8 cellular contexts compared by ENCODE assay signal in the genomic region with DNA sequence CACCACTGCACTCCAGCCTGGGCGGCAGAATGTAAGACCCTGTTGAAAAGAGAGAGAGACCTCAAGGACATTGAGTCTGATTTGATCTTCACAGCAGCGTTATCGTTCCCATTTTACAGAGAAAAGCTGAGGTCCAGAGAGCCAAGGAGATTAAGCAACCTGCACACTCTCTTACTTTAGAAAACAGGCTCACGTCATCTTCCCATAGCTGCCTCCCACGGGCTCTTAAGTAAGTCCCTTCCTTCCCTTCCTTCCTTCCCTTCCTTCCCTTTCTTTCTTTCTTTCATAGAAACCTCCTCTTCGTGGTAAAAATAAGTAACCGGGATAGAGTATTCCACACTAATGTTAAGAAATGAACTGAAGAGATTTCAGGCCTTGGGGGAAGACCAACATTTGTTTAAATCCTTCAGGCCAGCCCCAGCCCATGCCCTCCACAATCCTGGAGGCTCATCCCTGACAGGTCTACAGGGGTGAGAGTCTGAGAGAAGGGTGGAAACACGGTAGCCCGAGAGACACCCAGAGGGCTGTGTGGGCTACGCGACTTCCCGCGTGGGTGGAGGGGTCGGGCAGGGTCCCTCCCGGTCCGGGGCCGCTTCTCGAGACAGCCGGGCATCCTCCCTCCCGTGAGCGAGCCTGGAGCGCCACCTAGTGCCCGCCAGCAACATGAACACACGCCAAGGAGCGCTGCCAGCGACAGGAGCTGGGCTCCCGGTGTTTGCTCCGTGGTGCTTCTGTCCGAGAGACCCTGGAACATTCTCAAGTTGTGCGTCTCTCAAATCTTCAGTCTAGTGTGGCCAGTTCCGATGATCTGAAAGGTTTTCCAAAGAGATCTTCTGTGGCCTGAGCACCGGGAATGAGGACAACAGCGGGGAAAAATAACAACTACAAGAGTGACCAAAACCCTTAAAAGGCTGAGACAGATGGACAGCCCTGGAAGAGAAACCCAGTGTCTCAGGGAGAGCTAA.
A peak's percentile ranks its signal among the peaks of the same experiment; 100 is the strongest.
DNase-seq lines count a peak whose midpoint lies in the region; ATAC-seq lines count a peak whose summit lies in the region.

No MANE protein-coding gene starts in this region.

- H2AFZ ChIP-seq in GM23248, result peak overlapping the region; percentile 83

- no peaks in the 10 kb centered on the region for H4K20me1 ChIP-seq in GM23248 (ENCODE audit: insufficient read depth)

- 14 to 16% methylated on average over 32 to 33 of the region's 33 CpGs for WGBS in GM23248 (ENCODE audit: low coverage in 1 of 2, low lambda C conversion rate in 2 of 2, missing lambda C conversion rate in 2 of 2), 2 experiments
- WGBS in right cardiac atrium, result 12% methylated on average over 33 of the region's 33 CpGs

- no peaks in the 10 kb centered on the region for H3F3A ChIP-seq in GM23248 (ENCODE audit: insufficient read depth)

- H3K27me3 ChIP-seq in GM23248 (replicated peaks; ENCODE audit: insufficient read depth), result peaks cover 45% of the 10 kb centered on the region
- peaks cover 51% of the 10 kb centered on the region for H3K27me3 ChIP-seq in adipocyte (replicated peaks; ENCODE audit: control insufficient read depth, insufficient read depth, low read length)
- H3K27me3 ChIP-seq in right cardiac atrium (ENCODE audit: control insufficient read depth, insufficient read depth), result no peaks in the 10 kb centered on the region
- H3K27me3 ChIP-seq in rectal smooth muscle tissue (ENCODE audit: control insufficient read depth, insufficient read depth, low read length), result peaks cover 3% of the 10 kb centered on the region

- H3K27ac ChIP-seq in GM23248 (no peak overlapping the region), right cardiac atrium (ENCODE audit: low read length) (no peak overlapping the region), rectal smooth muscle tissue (ENCODE audit: low read depth, low read length) (peak overlapping the region; percentile 43)

- ATAC-seq in right cardiac atrium (peak; percentile 89 to 92), HG03571 (IDR thresholded peaks at IDR 0.05; ENCODE audit: unreplicated experiment) (no peak)

- H3K36me3 ChIP-seq in ES-I3 (ENCODE audit: insufficient read depth, low read length), result no peaks in the 10 kb centered on the region
- no peaks in the 10 kb centered on the region for H3K36me3 ChIP-seq in GM23248 (ENCODE audit: low read depth)
- H3K36me3 ChIP-seq in adipocyte (ENCODE audit: control insufficient read depth, insufficient read depth, low read length, severe bottlenecking), result no peaks in the 10 kb centered on the region
- no peaks in the 10 kb centered on the region for H3K36me3 ChIP-seq in rectal smooth muscle tissue (ENCODE audit: control insufficient read depth, insufficient read depth, low read length)

- H3K4me2 ChIP-seq in GM23248 (ENCODE audit: unreplicated experiment), result peak overlapping the region; percentile 77

- peak overlapping the region; percentile 16; the same call in 1 of the 2 replicates for H3K9ac ChIP-seq in ES-I3 (ENCODE audit: low read depth, low read length)
- no peak overlapping the region for H3K9ac ChIP-seq in GM23248
- H3K9ac ChIP-seq in adipocyte (ENCODE audit: low read length), result peak overlapping the region; percentile 25
- H3K9ac ChIP-seq in rectal smooth muscle tissue (ENCODE audit: low read length), result peak overlapping the region; percentile 16

- no peaks in the 10 kb centered on the region for H3K79me2 ChIP-seq in GM23248 (ENCODE audit: insufficient read depth)

- H3K9me3 ChIP-seq in ES-I3 (ENCODE audit: control insufficient read depth, insufficient read depth, low read length), result no peaks in the 10 kb centered on the region
- H3K9me3 ChIP-seq in GM23248 (ENCODE audit: low read depth), result no peaks in the 10 kb centered on the region
- H3K9me3 ChIP-seq in adipocyte (ENCODE audit: control insufficient read depth, low read length), result no peaks in the 10 kb centered on the region
- H3K9me3 ChIP-seq in right cardiac atrium (ENCODE audit: control insufficient read depth, low read length), result no peaks in the 10 kb centered on the region

- H3K9me2 ChIP-seq in GM23248 (ENCODE audit: insufficient read depth), result no peaks in the 10 kb centered on the region

- in situ Hi-C loops in GM23248 (cut with MboI), result no loop called here

- DNase-seq in GM23248 (peak; percentile 79), Kasumi-1 (lab: John Stamatoyannopoulos, UW) (peak; percentile 11 to 36), SW480 (ENCODE audit: low spot score) (peak; percentile 41), adipocyte (ENCODE audit: low read depth) (peak; percentile 89), right cardiac atrium (peak; percentile 80 to 92 (median 91))

- H3K4me3 ChIP-seq in GM23248, result peak overlapping the region; percentile 66
- peak overlapping the region; percentile 67 for H3K4me3 ChIP-seq in adipocyte (ENCODE audit: low read length)
- peak overlapping the region; percentile 15 for H3K4me3 ChIP-seq in right cardiac atrium (ENCODE audit: low read length)
- H3K4me3 ChIP-seq in rectal smooth muscle tissue (ENCODE audit: low read length), result peak overlapping the region; percentile 65

- H3K4me1 ChIP-seq in ES-I3 (ENCODE audit: insufficient read depth, low read length) (peaks cover 18% of the 10 kb centered on the region), GM23248 (ENCODE audit: insufficient read depth) (no peaks in the 10 kb centered on the region; the same call in 1 of the 2 replicates), adipocyte (ENCODE audit: control insufficient read depth, insufficient read depth, low read length) (peaks cover 14% of the 10 kb centered on the region), right cardiac atrium (ENCODE audit: control insufficient read depth, insufficient read depth, low read length) (no peaks in the 10 kb centered on the region), rectal smooth muscle tissue (ENCODE audit: control insufficient read depth, insufficient read depth, low read length) (peaks cover 3% of the 10 kb centered on the region)

- intact Hi-C loops in right cardiac atrium (cut with DNase I), result loop anchor here (5.0 to 10.0 kb wide), 3 partner anchors 151 to 243 kb away; a partner anchor contains a TSS

Comparison
In these comparisons a context has a peak if more than half of its experiments do, and no peak if none do; other contexts are left out.
1. DNase-seq: peak in every context shown above with its lines; median percentile 91 in right cardiac atrium; 89 in adipocyte; 79 in GM23248; 41 in SW480; 24 in Kasumi-1.
2. H3K4me3 ChIP-seq: peak in every context shown above with its lines; median percentile 67 in adipocyte; 66 in GM23248; 65 in rectal smooth muscle tissue; 15 in right cardiac atrium.